In genomic region chr20:61901421-61902212, GRCh38 we compare ENCODE assay signal across 15 cellular contexts.
DNase-seq lines count a peak whose midpoint lies in the region; ATAC-seq and TF ChIP-seq lines count a peak whose summit lies in the region.
"Had no signal": no experiment of that assay in that cellular context is flagged by ENCODE, and none has a peak within 500 bp of the region (broad histone marks: within the 10 kb centered on the region; RNA-seq: fewer than 3 reads in every experiment).

No MANE protein-coding gene starts in this region.

- H3K36me3 Mint-ChIP-seq in activated naive CD8-positive, alpha-beta T cell treated with anti-CD3 and anti-CD28 coated beads, Interleukin-2, amount 10 ng/mL, durations not matched to agents 7 days and 5 days = no peaks in the 10 kb centered on the region
- H3K36me3 Mint-ChIP-seq in activated naive CD8-positive, alpha-beta T cell treated with anti-CD3 and anti-CD28 coated beads, Interleukin-2, amount 50 U/mL, for 24 hours (ENCODE audit: low read depth) = no peaks in the 10 kb centered on the region
- H3K36me3 Mint-ChIP-seq in nephron progenitor cell (ENCODE audit: low read depth) = no peaks in the 10 kb centered on the region

- DNase-seq in activated naive CD8-positive, alpha-beta T cell treated with anti-CD3 and anti-CD28 coated beads, Interleukin-2, amount 10 ng/mL, durations not matched to agents 7 days and 5 days = no peak
- DNase-seq in activated naive CD8-positive, alpha-beta T cell treated with anti-CD3 and anti-CD28 coated beads, Interleukin-2, amount 50 U/mL, for 24 hours = no peak
- peak; percentile 42 for DNase-seq in HT1080 (ENCODE audit: low read depth)
- peak; percentile 52 for DNase-seq in RKO (ENCODE audit: low spot score)
- DNase-seq in nephron progenitor cell = peak; percentile 1
- no peak for DNase-seq in stimulated activated naive CD4-positive, alpha-beta T cell treated with Interleukin-2 at 50 U/mL for 16 hours (lab: John Stamatoyannopoulos, UW)
- DNase-seq in NCI-H1930 (lab: John Stamatoyannopoulos, UW) = no peak
- DNase-seq: activated CD4-positive, alpha-beta T cell treated with anti-CD3 and anti-CD28 coated beads, Interleukin-2, amount 50 U/mL, for 1 hour; amniotic stem cell; NCI-H82; SHP77; stimulated activated CD4-positive, alpha-beta T cell treated with anti-CD3 and anti-CD28 coated beads, Interleukin-4, amount 100 ng/mL, for 1 hour; T1000 had no signal

- peak; percentile 36 for ATAC-seq in activated naive CD8-positive, alpha-beta T cell treated with anti-CD3 and anti-CD28 coated beads, Interleukin-2, amount 10 ng/mL, durations not matched to agents 7 days and 5 days (ENCODE audit: low read depth)
- no peak for ATAC-seq in activated naive CD8-positive, alpha-beta T cell treated with anti-CD3 and anti-CD28 coated beads, Interleukin-2, amount 50 U/mL, for 24 hours
- ATAC-seq in GM19328 (IDR thresholded peaks at IDR 0.05; ENCODE audit: unreplicated experiment) = no peak
- ATAC-seq: sciatic nerve had no signal

- H3K27ac Mint-ChIP-seq in activated naive CD8-positive, alpha-beta T cell treated with anti-CD3 and anti-CD28 coated beads, Interleukin-2, amount 10 ng/mL, durations not matched to agents 7 days and 5 days = peak overlapping the region; percentile 21
- H3K27ac Mint-ChIP-seq in activated naive CD8-positive, alpha-beta T cell treated with anti-CD3 and anti-CD28 coated beads, Interleukin-2, amount 50 U/mL, for 24 hours = no peak overlapping the region
- H3K27ac Mint-ChIP-seq in nephron progenitor cell = peak overlapping the region; percentile 91

- H3K4me3 Mint-ChIP-seq in activated naive CD8-positive, alpha-beta T cell treated with anti-CD3 and anti-CD28 coated beads, Interleukin-2, amount 10 ng/mL, durations not matched to agents 7 days and 5 days = no peak overlapping the region
- H3K4me3 Mint-ChIP-seq in activated naive CD8-positive, alpha-beta T cell treated with anti-CD3 and anti-CD28 coated beads, Interleukin-2, amount 50 U/mL, for 24 hours = no peak overlapping the region
- peak overlapping the region; percentile 40 for H3K4me3 Mint-ChIP-seq in nephron progenitor cell

- peaks cover 5% of the 10 kb centered on the region for H3K27me3 Mint-ChIP-seq in activated naive CD8-positive, alpha-beta T cell treated with anti-CD3 and anti-CD28 coated beads, Interleukin-2, amount 10 ng/mL, durations not matched to agents 7 days and 5 days
- no peaks in the 10 kb centered on the region for H3K27me3 Mint-ChIP-seq in activated naive CD8-positive, alpha-beta T cell treated with anti-CD3 and anti-CD28 coated beads, Interleukin-2, amount 50 U/mL, for 24 hours
- H3K27me3 Mint-ChIP-seq in nephron progenitor cell (ENCODE audit: low read depth, poor library complexity) = peaks cover 10% of the 10 kb centered on the region

- peaks cover 4% of the 10 kb centered on the region for H3K4me1 Mint-ChIP-seq in activated naive CD8-positive, alpha-beta T cell treated with anti-CD3 and anti-CD28 coated beads, Interleukin-2, amount 10 ng/mL, durations not matched to agents 7 days and 5 days
- H3K4me1 Mint-ChIP-seq in activated naive CD8-positive, alpha-beta T cell treated with anti-CD3 and anti-CD28 coated beads, Interleukin-2, amount 50 U/mL, for 24 hours = no peaks in the 10 kb centered on the region
- H3K4me1 Mint-ChIP-seq in nephron progenitor cell = peaks cover 21% of the 10 kb centered on the region

- no peaks in the 10 kb centered on the region for H3K9me3 Mint-ChIP-seq in activated naive CD8-positive, alpha-beta T cell treated with anti-CD3 and anti-CD28 coated beads, Interleukin-2, amount 10 ng/mL, durations not matched to agents 7 days and 5 days
- H3K9me3 Mint-ChIP-seq in activated naive CD8-positive, alpha-beta T cell treated with anti-CD3 and anti-CD28 coated beads, Interleukin-2, amount 50 U/mL, for 24 hours = no peaks in the 10 kb centered on the region
- no peaks in the 10 kb centered on the region for H3K9me3 Mint-ChIP-seq in nephron progenitor cell

- no peak for TF ChIP-seq CTCF in nephron progenitor cell (IDR thresholded peaks at IDR 0.05)

- POLR2A ChIA-PET in activated naive CD8-positive, alpha-beta T cell treated with anti-CD3 and anti-CD28 coated beads, Interleukin-2, amount 10 ng/mL, durations not matched to agents 7 days and 5 days (lab: Charles Lee) = no interaction called here

Comparison
In these comparisons a context has a peak if more than half of its experiments do, and no peak if none do; other contexts are left out.
1. DNase-seq: peak in HT1080 (single experiment), RKO (single experiment) and nephron progenitor cell (single experiment); none in activated naive CD8-positive, alpha-beta T cell treated with anti-CD3 and anti-CD28 coated beads, Interleukin-2, amount 10 ng/mL, durations not matched to agents 7 days and 5 days (single experiment), activated naive CD8-positive, alpha-beta T cell treated with anti-CD3 and anti-CD28 coated beads, Interleukin-2, amount 50 U/mL, for 24 hours (single experiment), stimulated activated naive CD4-positive, alpha-beta T cell treated with Interleukin-2 at 50 U/mL for 16 hours (single experiment) and NCI-H1930 (0 of 2).